8 cellular contexts compared by ENCODE assay signal in genomic region chr4:154744341-154744948, GRCh38. TPM values are rescaled to one million over a fixed set of nuclear protein-coding genes. Genes with fewer than 3 reads are reported as not detected.
DNase-seq lines count a peak whose midpoint lies in the region; ATAC-seq and TF ChIP-seq lines count a peak whose summit lies in the region.

No MANE protein-coding gene starts in this region.

- ATAC-seq in right lobe of liver (no peak), HG03280 (IDR thresholded peaks at IDR 0.05; ENCODE audit: unreplicated experiment) (no peak)

- H3K27me3 ChIP-seq in right lobe of liver: peaks cover 0 to 27% of the 10 kb centered on the region in 2 donors
- H3K27me3 ChIP-seq in stomach: peaks cover 4 to 58% (median 41%) of the 10 kb centered on the region in 3 donors

- H3K4me3 ChIP-seq in astrocyte of the cerebellum (ENCODE audit: low read depth, low read length) (peak overlapping the region; percentile 52), right lobe of liver (peak overlapping the region; percentile 34 to 53 (median 52)), stomach (peak overlapping the region; percentile 53 to 68 (median 62))

- TF ChIP-seq POLR2A in right lobe of liver (IDR thresholded peaks at IDR 0.05) (no peak), stomach (IDR thresholded peaks at IDR 0.05) (no peak)

- H3K27ac ChIP-seq in right lobe of liver (no peak overlapping the region), stomach (no peak overlapping the region)

- in situ Hi-C loops in astrocyte of the cerebellum (cut with HindIII; ENCODE audit: low sequenced_read_pairs): no loop called here

- H3K4me1 ChIP-seq in right lobe of liver (peaks cover 0 to 24% (median 3%) of the 10 kb centered on the region in 4 donors), stomach (peaks cover 20 to 38% (median 34%) of the 10 kb centered on the region in 4 donors)

- H3K4me1 Mint-ChIP-seq in T-helper 2 cell treated with Interferon-gamma antibody and Interleukin-4, amounts not matched to agents 5 μg/mL and 100 μg/mL, for 36 hours (ENCODE audit: low read depth): peaks cover 16% of the 10 kb centered on the region

- 10% methylated on average over 23 of the region's 33 CpGs for WGBS in right lobe of liver (ENCODE audit: insufficient coverage, low coverage, low lambda C conversion rate, missing lambda C conversion rate)
- 3 to 10% (median 7%) methylated on average over 24 to 33 of the region's 33 CpGs for WGBS in stomach, 5 donors

- no peak for DNase-seq in T-helper 2 cell treated with Interferon-gamma antibody and Interleukin-4, amounts not matched to agents 5 μg/mL and 100 μg/mL, for 36 hours (ENCODE audit: low spot score)
- no peak for DNase-seq in T-helper 2 cell
- no peak for DNase-seq in astrocyte of the cerebellum (ENCODE audit: low read depth)
- DNase-seq in right lobe of liver: no peak
- DNase-seq in stomach: no peak
- no peak for DNase-seq in ecto neural progenitor cell (ENCODE audit: low spot score)
- DNase-seq in EL: no peak

- intact Hi-C loops in right lobe of liver (cut with DNase I) (no loop called here), stomach (cut with DNase I; ENCODE audit: low total_unique reads) (no loop called here)

- no peaks in the 10 kb centered on the region for H3K36me3 ChIP-seq in right lobe of liver
- no peaks in the 10 kb centered on the region for H3K36me3 ChIP-seq in stomach

- H3K4me3 Mint-ChIP-seq in T-helper 2 cell treated with Interferon-gamma antibody and Interleukin-4, amounts not matched to agents 5 μg/mL and 100 μg/mL, for 36 hours: peak overlapping the region; percentile 87

- H3K9me3 Mint-ChIP-seq in T-helper 2 cell treated with Interferon-gamma antibody and Interleukin-4, amounts not matched to agents 5 μg/mL and 100 μg/mL, for 36 hours: no peaks in the 10 kb centered on the region

- H3K27me3 Mint-ChIP-seq in T-helper 2 cell treated with Interferon-gamma antibody and Interleukin-4, amounts not matched to agents 5 μg/mL and 100 μg/mL, for 36 hours (ENCODE audit: low read depth): peaks cover 81% of the 10 kb centered on the region

- H3K27ac Mint-ChIP-seq in T-helper 2 cell treated with Interferon-gamma antibody and Interleukin-4, amounts not matched to agents 5 μg/mL and 100 μg/mL, for 36 hours: no peak overlapping the region

- TF ChIP-seq EP300 in stomach (IDR thresholded peaks at IDR 0.05): no peak

- no peaks in the 10 kb centered on the region for H3K36me3 Mint-ChIP-seq in T-helper 2 cell treated with Interferon-gamma antibody and Interleukin-4, amounts not matched to agents 5 μg/mL and 100 μg/mL, for 36 hours (ENCODE audit: low read depth)

- no peaks in the 10 kb centered on the region for H3K9me3 ChIP-seq in right lobe of liver
- H3K9me3 ChIP-seq in stomach: no peaks in the 10 kb centered on the region

- TF ChIP-seq CTCF in astrocyte of the cerebellum (IDR thresholded peaks at IDR 0.05; ENCODE audit: low read depth, low read length, missing control alignments) (no peak), right lobe of liver (IDR thresholded peaks at IDR 0.05) (no peak), stomach (IDR thresholded peaks at IDR 0.05) (no peak)

RNA-seq across cellular contexts. Expression of gene LRAT, which starts 0.6 kb away (rescaled TPM):
- total RNA-seq in right lobe of liver: 1 to 10 TPM in 3 of 6 experiments, under 1 TPM in 3; 0.70 to 4.9 (median 1.5) TPM
- under 1 TPM in 1 of 5 donors, not detected in 4; 0.73 TPM for total RNA-seq in stomach
- polyA plus RNA-seq in stomach: under 1 TPM; 0.12 to 0.43 (median 0.15) TPM

RNA-seq across cellular contexts. Expression of gene RBM46, which starts 36.6 kb away (rescaled TPM):
- total RNA-seq in right lobe of liver: under 1 TPM in 2 of 6 experiments, not detected in 4; 0.11 to 0.15 TPM
- not detected for total RNA-seq in stomach
- polyA plus RNA-seq in stomach: not detected
